ENCODE assay signal across 8 cellular contexts in genomic region chr7:76461463-76462101, GRCh38. TPM values are rescaled to one million over a fixed set of nuclear protein-coding genes. Genes with fewer than 3 reads are reported as not detected.
DNase-seq lines count a peak whose midpoint lies in the region; ATAC-seq and TF ChIP-seq lines count a peak whose summit lies in the region.
"Not testable (repeated sequence)": the region's sequence is repeated elsewhere in the genome, so short reads cannot be mapped to it uniquely, and the experiment has no call there.

Gene DTX2, plus strand, starts transcription at chr7:76461709. Its CDS starts 18,801 bp downstream, at chr7:76480510.

- H3K27ac ChIP-seq in OCI-LY1 (ENCODE audit: low read depth, low read length, poor library complexity, severe bottlenecking); right lobe of liver: not testable (repeated sequence)

- WGBS in right lobe of liver (ENCODE audit: insufficient coverage, low coverage, low lambda C conversion rate, missing lambda C conversion rate), result 0% methylated on average over 9 of the region's 54 CpGs

- H3K4me1 ChIP-seq in OCI-LY1 (ENCODE audit: insufficient read depth, low read length, severe bottlenecking); right lobe of liver: not testable (repeated sequence)

- peak within 1 kb of the TSS; percentile 28 for H3K4me3 ChIP-seq in AG09309 (ENCODE audit: control insufficient read depth, low read depth, low read length)
- peak within 1 kb of the TSS; percentile 58 for H3K4me3 ChIP-seq in OCI-LY1 (ENCODE audit: low read depth, low read length, poor library complexity, severe bottlenecking)
- peak within 1 kb of the TSS; percentile 32 to 51 (median 48) for H3K4me3 ChIP-seq in right lobe of liver

- H3K79me2 ChIP-seq in OCI-LY1 (ENCODE audit: insufficient read depth, low read length), result not testable (repeated sequence)

- H3F3A ChIP-seq in OCI-LY1 (ENCODE audit: insufficient read depth, low read length), result not testable (repeated sequence)

- intact Hi-C loops in right lobe of liver (cut with DNase I), result not testable (repeated sequence)

- not testable (repeated sequence) for H3K36me3 ChIP-seq in OCI-LY1 (ENCODE audit: insufficient read depth, low read length); right lobe of liver

- H3K4me2 ChIP-seq in OCI-LY1 (ENCODE audit: low read length), result not testable (repeated sequence)

- peak; percentile 95 for ATAC-seq in GM19351 (IDR thresholded peaks at IDR 0.05; ENCODE audit: unreplicated experiment)
- peak; percentile 96 for ATAC-seq in HG02973 (IDR thresholded peaks at IDR 0.05; ENCODE audit: unreplicated experiment)
- peak; percentile 96 to 99 (median 98) for ATAC-seq in right lobe of liver

- not testable (repeated sequence) for TF ChIP-seq POLR2A in right lobe of liver (IDR thresholded peaks at IDR 0.05)

- not testable (repeated sequence) for H3K9me3 ChIP-seq in OCI-LY1 (ENCODE audit: low read length); right lobe of liver

- not testable (repeated sequence) for H3K27me3 ChIP-seq in OCI-LY1 (ENCODE audit: insufficient read depth, low read length); right lobe of liver

- H3K9ac ChIP-seq in OCI-LY1 (ENCODE audit: low read length), result peak within 1 kb of the TSS; percentile 45; the same call in 1 of the 2 replicates

- H4K20me1 ChIP-seq in OCI-LY1 (ENCODE audit: insufficient read depth, low read length), result not testable (repeated sequence)

- not testable (repeated sequence) for DNase-seq in AG09309 (ENCODE audit: low read depth)
- DNase-seq in activated T-cell treated with anti-CD3 and anti-CD28 coated beads for 4 hours, result peak; percentile 11
- DNase-seq in effector CD4-positive, alpha-beta T cell, result peak; percentile 25
- peak in 1 of 3 donors; percentile 51 for DNase-seq in right lobe of liver
- DNase-seq in stimulated activated CD4-positive, alpha-beta T cell treated with anti-CD3 and anti-CD28 coated beads, Interleukin-15, amount 100 ng/mL, for 24 hours, result peak; percentile 43

- not testable (repeated sequence) for TF ChIP-seq CTCF in AG09309 (IDR thresholded peaks at IDR 0.05; ENCODE audit: control insufficient read depth, insufficient read depth, low read depth, low read length, missing control alignments); OCI-LY1 (IDR thresholded peaks at IDR 0.05; ENCODE audit: low read length); right lobe of liver (IDR thresholded peaks at IDR 0.05)

- H3K9me2 ChIP-seq in OCI-LY1 (ENCODE audit: low read depth, low read length), result not testable (repeated sequence)

- H2AFZ ChIP-seq in OCI-LY1 (ENCODE audit: low read length), result not testable (repeated sequence)

RNA-seq across cellular contexts. Expression of gene DTX2, which starts in this region (rescaled TPM):
- 10 to 100 TPM in 4 of 6 experiments, 1 to 10 TPM in 2; 8.9 to 16.8 (median 11.1) TPM for total RNA-seq in right lobe of liver
